Comparison of ENCODE assay signal across 11 cellular contexts in genomic region chr11:13279487-13279834, GRCh38. TPM values are rescaled to one million over a fixed set of nuclear protein-coding genes. Genes with fewer than 3 reads are reported as not detected.
DNase-seq lines count a peak whose midpoint lies in the region; ATAC-seq, FAIRE-seq and TF ChIP-seq lines count a peak whose summit lies in the region.
"Had no signal": no experiment of that assay in that cellular context is flagged by ENCODE, and none has a peak within 500 bp of the region (broad histone marks: within the 10 kb centered on the region; RNA-seq: fewer than 3 reads in every experiment).

No MANE protein-coding gene starts in this region.

- 78% methylated on average over 3 of the region's 3 CpGs for WGBS in HepG2 (ENCODE audit: low lambda C conversion rate)

- no peak for DNase-seq in activated T-cell treated with anti-CD3 and anti-CD28 coated beads, Interleukin-2, amount 50 U/mL, for 24 hours
- no peak for DNase-seq in activated T-cell treated with anti-CD3 and anti-CD28 coated beads, Interleukin-2, amount 50 U/mL, for 48 hours
- no peak for DNase-seq in adipocyte (ENCODE audit: low read depth)
- no peak for DNase-seq in HepG2 (ENCODE audit: low spot score)
- DNase-seq in thoracic aorta (ENCODE audit: low spot score): no peak
- DNase-seq in NCI-H446 (lab: John Stamatoyannopoulos, UW): no peak
- no peak for DNase-seq in NOMO-1 (lab: John Stamatoyannopoulos, UW; ENCODE audit: unreplicated experiment in 2 of 2)
- no peak for DNase-seq in GM12892 (ENCODE audit: insufficient read length)
- DNase-seq: foreskin melanocyte; NK-92 treated with Interleukin-12 subunit alpha and Interleukin-12 subunit beta, amount 100 ng/mL, for 24 hours had no signal

- CTCF ChIA-PET in HepG2 (lab: Yijun Ruan, JAX; ENCODE audit: low intra/inter-chr PET ratio, low total read pairs): no interaction called here

- TF ChIP-seq EP300 in HepG2 (IDR thresholded peaks at IDR 0.05; ENCODE audit: low read depth in 2 of 2, low read length in 2 of 2): no peak
- TF ChIP-seq EP300 in HepG2 (CRISPR knock-in tag; IDR thresholded peaks at IDR 0.05; ENCODE audit: borderline replicate concordance): no peak

- no peak for TF ChIP-seq RAD21 in HepG2 (CRISPR knock-in tag; IDR thresholded peaks at IDR 0.05)

- intact Hi-C loops in HepG2 (cut with micrococcal nuclease; ENCODE audit: unreplicated experiment): loop anchor here (10.0 kb wide), 1 partner anchor 55 kb away; no protein-coding TSS in a partner anchor

- ATAC-seq in HepG2 (no peak), thoracic aorta (ENCODE audit: insufficient number of reproducible peaks, low FRiP score, low read depth) (no peak)

- H3K79me2 ChIP-seq in HepG2 (ENCODE audit: insufficient read depth, low read length): no peaks in the 10 kb centered on the region

- no peak overlapping the region for H2AFZ ChIP-seq in HepG2 (ENCODE audit: low read length)

- no peaks in the 10 kb centered on the region for H3K9me3 Mint-ChIP-seq in activated T-cell treated with anti-CD3 and anti-CD28 coated beads, Interleukin-2, amount 50 U/mL, for 24 hours

- H3K4me1 ChIP-seq in adipocyte (ENCODE audit: control insufficient read depth, insufficient read depth, low read length): peaks cover 20% of the 10 kb centered on the region
- no peaks in the 10 kb centered on the region; the same call in 1 of the 2 replicates for H3K4me1 ChIP-seq in HepG2 (ENCODE audit: insufficient read depth, low read length)
- H3K4me1 ChIP-seq in thoracic aorta (ENCODE audit: control insufficient read depth in 1 of 2, low read depth in 2 of 2): peaks cover 4 to 24% of the 10 kb centered on the region in 2 donors

- POLR2A ChIA-PET in HepG2 (lab: Yijun Ruan, JAX): no interaction called here

- H3K4me1 Mint-ChIP-seq in activated T-cell treated with anti-CD3 and anti-CD28 coated beads, Interleukin-2, amount 50 U/mL, for 24 hours (ENCODE audit: low read depth): peaks cover 70% of the 10 kb centered on the region

- BruUV-seq in HepG2 (replicated peaks; lab: Mats Ljungman, UMichigan): TSS peak; percentile 50

- H3K27me3 ChIP-seq in adipocyte (replicated peaks; ENCODE audit: control insufficient read depth, insufficient read depth, low read length) (no peaks in the 10 kb centered on the region), HepG2 (ENCODE audit: control insufficient read depth in 1 of 2, insufficient read depth in 2 of 2, low read length in 2 of 2) (peaks cover 3 to 41% of the 10 kb centered on the region in 2 experiments; a peak in 4 of 5 replicates), thoracic aorta (replicated peaks; ENCODE audit: insufficient read depth) (no peaks in the 10 kb centered on the region)
- H3K27me3 ChIP-seq: vagina had no signal

- in situ Hi-C loops in HepG2 (cut with HindIII; ENCODE audit: extremely low pct_ligation_motif_present, low pct_unique_long_range_greater_than_20kb): no loop called here

- no peaks in the 10 kb centered on the region for H3K9me3 ChIP-seq in adipocyte (ENCODE audit: control insufficient read depth, low read length)
- no peaks in the 10 kb centered on the region for H3K9me3 ChIP-seq in HepG2 (ENCODE audit: low read length)
- no peaks in the 10 kb centered on the region for H3K9me3 ChIP-seq in thoracic aorta
- H3K9me3 ChIP-seq: vagina had no signal

- peak overlapping the region; percentile 86 for H3K4me3 Mint-ChIP-seq in activated T-cell treated with anti-CD3 and anti-CD28 coated beads, Interleukin-2, amount 50 U/mL, for 24 hours

- TF ChIP-seq POLR2A in HepG2 (IDR thresholded peaks at IDR 0.05; ENCODE audit: insufficient read depth in 1 of 2, low read depth in 2 of 2, low read length in 2 of 2): no peak
- TF ChIP-seq POLR2A in GM12892 (IDR thresholded peaks at IDR 0.05; ENCODE audit: low read depth, low read length): no peak

- no peak overlapping the region for H3K27ac ChIP-seq in HepG2 (ENCODE audit: extremely low read length, insufficient read depth, low read length)
- H3K27ac ChIP-seq in thoracic aorta: no peak overlapping the region

- H3K36me3 ChIP-seq in adipocyte (ENCODE audit: control insufficient read depth, insufficient read depth, low read length, severe bottlenecking) (no peaks in the 10 kb centered on the region), HepG2 (replicated peaks in 1 of 2; ENCODE audit: control insufficient read depth in 1 of 2, insufficient read depth in 2 of 2, low read length in 2 of 2) (no peaks in the 10 kb centered on the region), thoracic aorta (no peaks in the 10 kb centered on the region)
- H3K36me3 ChIP-seq: vagina had no signal

- peak overlapping the region; percentile 85 for H3K9ac ChIP-seq in adipocyte (ENCODE audit: low read length)
- no peak overlapping the region for H3K9ac ChIP-seq in HepG2 (ENCODE audit: insufficient read depth, low read depth, low read length)

- FAIRE-seq in HepG2 (lab: Jason Lieb, UNC): no peak
- FAIRE-seq in GM12892 (lab: Jason Lieb, UNC): no peak

- peaks cover 8% of the 10 kb centered on the region for H3K36me3 Mint-ChIP-seq in activated T-cell treated with anti-CD3 and anti-CD28 coated beads, Interleukin-2, amount 50 U/mL, for 24 hours (ENCODE audit: low read depth)

- no peak for TF ChIP-seq CTCF in HepG2 (CRISPR knock-in tag; IDR thresholded peaks at IDR 0.05)
- no peak for TF ChIP-seq CTCF in thoracic aorta (IDR thresholded peaks at IDR 0.05)

- H3K4me3 ChIP-seq in adipocyte (ENCODE audit: low read length): peak overlapping the region; percentile 91
- no peak overlapping the region for H3K4me3 ChIP-seq in HepG2 (replicated peaks in 1 of 3; ENCODE audit: insufficient read depth in 1 of 3, low read depth in 2 of 3, low read length in 3 of 3)
- H3K4me3 ChIP-seq in thoracic aorta: peak overlapping the region; percentile 98

- H3K4me2 ChIP-seq in HepG2 (ENCODE audit: low read depth, low read length): no peak overlapping the region; the same call in 1 of the 2 replicates

- no peaks in the 10 kb centered on the region; the same call in 1 of the 2 replicates for H4K20me1 ChIP-seq in HepG2 (ENCODE audit: insufficient read depth, low read length)

- peaks cover 3% of the 10 kb centered on the region for H3K27me3 Mint-ChIP-seq in activated T-cell treated with anti-CD3 and anti-CD28 coated beads, Interleukin-2, amount 50 U/mL, for 24 hours

- H3K27ac Mint-ChIP-seq in activated T-cell treated with anti-CD3 and anti-CD28 coated beads, Interleukin-2, amount 50 U/mL, for 24 hours: peak overlapping the region; percentile 83

TF ChIP-seq in HepG2, 621 proteins besides CTCF, POLR2A, EP300 and RAD21:
- TF ChIP-seq CBX2 (IDR thresholded peaks at IDR 0.05; ENCODE audit: low read depth, low read length) (peak; percentile 82), CBX2 (CRISPR knock-in tag; IDR thresholded peaks at IDR 0.05; ENCODE audit: low read depth) (no peak), ZNF572 (CRISPR knock-in tag; IDR thresholded peaks at IDR 0.05) (no peak)
TF ChIP-seq in HepG2: peak in this region for 1.

RNA-seq across cellular contexts. Expression of gene BMAL1, which starts 1.9 kb away (rescaled TPM):
- total RNA-seq in HepG2 (2016; rRNA removed; fragmentation: Illumina TruSeq; extraction: Trizol): 4.8 and 5.0 TPM in 2 replicates
- total RNA-seq in HepG2 (2016; cell fraction: cytosol; rRNA removed; fragmentation: Illumina TruSeq; extraction: Trizol; ENCODE audit: low read depth): 1.9 and 3.3 TPM in 2 replicates
- total RNA-seq in HepG2 (2016; cell fraction: insoluble cytoplasmic fraction; rRNA removed; fragmentation: Illumina TruSeq; extraction: Trizol): 4.8 and 5.5 TPM in 2 replicates
- total RNA-seq in HepG2 (2016; cell fraction: membrane; rRNA removed; fragmentation: Illumina TruSeq; extraction: Trizol): 5.3 and 5.5 TPM in 2 replicates
- total RNA-seq in HepG2 (2016; cell fraction: nucleus; rRNA removed; fragmentation: Illumina TruSeq; extraction: Trizol): 5.3 and 7.6 TPM in 2 replicates
- polyA plus RNA-seq in HepG2 (2011; rRNA removed): 3.3 and 4.5 TPM in 2 replicates
- 2.1 and 2.8 TPM in 2 replicates for polyA plus RNA-seq in HepG2 (2011; cell fraction: cytosol; rRNA removed)
- polyA plus RNA-seq in HepG2 (2011; cell fraction: nucleus; rRNA removed): 4.7 and 5.0 TPM in 2 replicates
- polyA plus RNA-seq in HepG2 (2012): 5.6 and 6.9 TPM in 2 replicates
- 1.5 and 2.8 TPM in 2 replicates for polyA plus RNA-seq in HepG2 (2016; cell fraction: cytosol; fragmentation: Illumina TruSeq; extraction: Trizol; ENCODE audit: low read depth)
- 3.8 and 4.8 TPM in 2 replicates for polyA plus RNA-seq in HepG2 (2016; cell fraction: insoluble cytoplasmic fraction; fragmentation: Illumina TruSeq; extraction: Trizol; ENCODE audit: low read depth)
- polyA plus RNA-seq in HepG2 (2016; cell fraction: membrane; fragmentation: Illumina TruSeq; extraction: Trizol; ENCODE audit: low read depth): 3.2 and 5.1 TPM in 2 replicates
- polyA plus RNA-seq in HepG2 (2016; cell fraction: nucleus; fragmentation: Illumina TruSeq; extraction: Trizol; ENCODE audit: insufficient read depth, low read depth): 5.1 and 8.2 TPM in 2 replicates
- polyA minus RNA-seq in HepG2 (2011; rRNA and poly(A)+ RNA removed; ENCODE audit: low replicate concordance): 5.9 and 21.3 TPM in 2 replicates
- polyA minus RNA-seq in HepG2 (2011; cell fraction: cytosol; rRNA and poly(A)+ RNA removed): 3.9 and 8.9 TPM in 2 replicates
- polyA minus RNA-seq in HepG2 (2011; cell fraction: nucleus; rRNA and poly(A)+ RNA removed): 9.0 and 14.3 TPM in 2 replicates
- total RNA-seq in thoracic aorta: 10 to 100 TPM; 21.8 to 40.8 TPM
- 9.3 TPM for polyA plus RNA-seq in GM12892 (2012; ENCODE audit: missing spikeins)

Comparison
In these comparisons a context has a peak if more than half of its experiments do, and no peak if none do; other contexts are left out.
1. H3K4me3 ChIP-seq: peak in adipocyte (single experiment) and thoracic aorta (single experiment); none in HepG2 (0 of 3).